ENCODE assay signal across 17 cellular contexts in the genomic region with DNA sequence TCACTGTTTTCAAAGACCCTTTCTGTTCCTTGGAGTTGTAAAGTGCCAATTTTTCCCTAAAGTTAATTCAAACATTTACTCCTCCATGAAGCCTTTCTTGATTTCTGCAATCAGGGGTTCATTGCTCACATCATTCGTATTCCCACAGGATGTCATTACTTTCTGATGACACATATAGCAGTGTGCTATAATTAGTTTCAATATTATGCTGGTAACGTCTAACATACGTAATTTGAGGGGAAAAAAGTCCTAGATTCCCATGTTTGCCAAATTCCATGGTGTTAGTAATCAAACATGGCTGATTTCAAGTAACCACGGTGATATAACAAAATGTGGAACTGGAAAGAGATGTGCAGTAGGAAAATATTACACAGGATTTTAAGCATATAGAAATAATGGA.
DNase-seq lines count a peak whose midpoint lies in the region; ATAC-seq and TF ChIP-seq lines count a peak whose summit lies in the region.
"Had no signal": no experiment of that assay in that cellular context is flagged by ENCODE, and none has a peak within 500 bp of the region (broad histone marks: within the 10 kb centered on the region; RNA-seq: fewer than 3 reads in every experiment).

No MANE protein-coding gene starts in this region.

- H3K9me3 Mint-ChIP-seq in H9 = no peaks in the 10 kb centered on the region
- H3K9me3 Mint-ChIP-seq: T-helper 1 cell treated with Interleukin-12 subunit alpha and Interleukin-12 subunit beta and Interleukin-4 antibody, amounts not matched to agents 30 μg/mL and 1 μg/mL, for 36 hours had no signal

- H3K36me3 Mint-ChIP-seq in H9 (ENCODE audit: insufficient read depth in 1 of 3, low read depth in 3 of 3) = no peaks in the 10 kb centered on the region
- H3K36me3 Mint-ChIP-seq: CD14-positive monocyte had no signal

- H3K23ac ChIP-seq in H9 (ENCODE audit: insufficient read length, low read depth, low read length) = no peak overlapping the region

- no peak overlapping the region for H3K56ac ChIP-seq in H9 (ENCODE audit: insufficient read length, low read depth, low read length)

- H4K91ac ChIP-seq in H9 (ENCODE audit: insufficient read length, low read depth, low read length) = no peak overlapping the region

- H4K20me1 ChIP-seq in Karpas-422 (ENCODE audit: insufficient read depth, low read depth, low read length) (no peaks in the 10 kb centered on the region), H9 (ENCODE audit: control insufficient read depth, insufficient read depth, insufficient read length) (no peaks in the 10 kb centered on the region)

- WGBS in H9 (ENCODE audit: extremely low coverage, insufficient read length, low lambda C conversion rate) = no CpG with 5 or more reads among the region's 4 CpGs

- ATAC-seq in HG02610 (IDR thresholded peaks at IDR 0.05; ENCODE audit: unreplicated experiment) = peak; percentile 27

- no peak overlapping the region for H2BK12ac ChIP-seq in H9 (ENCODE audit: insufficient read length, low read depth, low read length)

- no peaks in the 10 kb centered on the region for H3K27me3 Mint-ChIP-seq in H9 (ENCODE audit: low read depth)

- no peak overlapping the region for H3K27ac ChIP-seq in Karpas-422 (ENCODE audit: low read length)
- no peak overlapping the region for H3K27ac ChIP-seq in H9 (ENCODE audit: insufficient read length, low read depth, low read length)
- H3K27ac ChIP-seq: upper lobe of left lung had no signal

- H3T11ph ChIP-seq in H9 (ENCODE audit: low read length) = no peak overlapping the region

- H3K4me3 ChIP-seq in astrocyte of the spinal cord (ENCODE audit: low read depth, low read length) (no peak overlapping the region), kidney epithelial cell (ENCODE audit: low read depth, low read length) (no peak overlapping the region), Karpas-422 (ENCODE audit: low read length) (no peak overlapping the region), BE2C (ENCODE audit: low read depth, low read length) (no peak overlapping the region)
- H3K4me3 ChIP-seq: upper lobe of left lung had no signal

- H3K79me2 ChIP-seq in Karpas-422 (ENCODE audit: low read length) (no peaks in the 10 kb centered on the region), H9 (ENCODE audit: insufficient read depth, low read length) (no peaks in the 10 kb centered on the region)

- H3K27ac Mint-ChIP-seq in H9 = no peak overlapping the region
- H3K27ac Mint-ChIP-seq: CD14-positive monocyte; T-helper 1 cell treated with Interleukin-12 subunit alpha and Interleukin-12 subunit beta and Interleukin-4 antibody, amounts not matched to agents 30 μg/mL and 1 μg/mL, for 36 hours had no signal

- no peaks in the 10 kb centered on the region for H3K27me3 ChIP-seq in kidney epithelial cell (ENCODE audit: control insufficient read depth, insufficient read depth, low read length)
- no peaks in the 10 kb centered on the region for H3K27me3 ChIP-seq in Karpas-422 (ENCODE audit: low read length)
- no peaks in the 10 kb centered on the region for H3K27me3 ChIP-seq in BE2C
- no peaks in the 10 kb centered on the region for H3K27me3 ChIP-seq in H9 (ENCODE audit: insufficient read depth, low read length)
- H3K27me3 ChIP-seq: upper lobe of left lung had no signal

- H3K36me3 ChIP-seq in kidney epithelial cell (ENCODE audit: control insufficient read depth, insufficient read depth, low read length) = no peaks in the 10 kb centered on the region
- H3K36me3 ChIP-seq in Karpas-422 (ENCODE audit: insufficient read depth, low read length) = no peaks in the 10 kb centered on the region
- no peaks in the 10 kb centered on the region for H3K36me3 ChIP-seq in BE2C
- H3K36me3 ChIP-seq: upper lobe of left lung had no signal

- H3K9me2 ChIP-seq in Karpas-422 (replicated peaks; ENCODE audit: insufficient read depth, low read length) = no peaks in the 10 kb centered on the region

- no peak overlapping the region for H2BK20ac ChIP-seq in H9 (ENCODE audit: low read depth, low read length, poor library complexity, severe bottlenecking)

- H3K9ac ChIP-seq in Karpas-422 (ENCODE audit: low read length) (no peak overlapping the region), H9 (ENCODE audit: extremely low read depth, insufficient read length, low read length) (no peak overlapping the region)

- H3K4me2 ChIP-seq in Karpas-422 (ENCODE audit: low read depth, low read length, poor library complexity, severe bottlenecking) (no peak overlapping the region), H9 (ENCODE audit: insufficient read depth, insufficient read length, low read length) (no peak overlapping the region)

- no peaks in the 10 kb centered on the region for H3K9me3 ChIP-seq in Karpas-422 (ENCODE audit: low read length)
- H3K9me3 ChIP-seq in BE2C = no peaks in the 10 kb centered on the region
- H3K9me3 ChIP-seq in H9 (ENCODE audit: control insufficient read depth, low read depth, low read length) = no peaks in the 10 kb centered on the region
- H3K9me3 ChIP-seq: upper lobe of left lung had no signal

- in situ Hi-C loops in astrocyte of the spinal cord (cut with HindIII; ENCODE audit: low sequenced_read_pairs) = no loop called here

- no peak overlapping the region for H2BK5ac ChIP-seq in H9 (ENCODE audit: insufficient read length, low read length)

- H3K4ac ChIP-seq in H9 (ENCODE audit: low read depth, low read length) = no peak overlapping the region

- no peak overlapping the region for H3K18ac ChIP-seq in H9 (ENCODE audit: insufficient read length, low read depth, low read length)

- no peak for TF ChIP-seq CTCF in astrocyte of the spinal cord (IDR thresholded peaks at IDR 0.05; ENCODE audit: low read depth, low read length)
- TF ChIP-seq CTCF in kidney epithelial cell (IDR thresholded peaks at IDR 0.05; ENCODE audit: insufficient read depth, low read length, poor library complexity, severe bottlenecking) = no peak
- TF ChIP-seq CTCF in BE2C (IDR thresholded peaks at IDR 0.05; ENCODE audit: low read depth, low read length) = no peak
- no peak for TF ChIP-seq CTCF in H9 (conservative IDR thresholded peaks at IDR 0.05)

- H3K23me2 ChIP-seq in H9 (ENCODE audit: insufficient read length, low read depth, low read length, poor library complexity, severe bottlenecking) = no peaks in the 10 kb centered on the region

- H2AFZ ChIP-seq in Karpas-422 (ENCODE audit: low read length) = no peak overlapping the region
- H2AFZ ChIP-seq in H9 (ENCODE audit: low read length) = no peak overlapping the region

- no peak overlapping the region for H3K4me3 Mint-ChIP-seq in H9
- H3K4me3 Mint-ChIP-seq: CD14-positive monocyte; T-helper 1 cell treated with Interleukin-12 subunit alpha and Interleukin-12 subunit beta and Interleukin-4 antibody, amounts not matched to agents 30 μg/mL and 1 μg/mL, for 36 hours had no signal

- DNase-seq in AG20443 (ENCODE audit: low spot score) (peak; percentile 13), astrocyte of the spinal cord (ENCODE audit: low read depth, low spot score) (peak; percentile 83), kidney epithelial cell (ENCODE audit: low read depth) (peak; percentile 9), Karpas-422 (no peak), BE2C (no peak), H9 (no peak)
- DNase-seq in stimulated activated CD8-positive, alpha-beta memory T cell treated with anti-CD3 and anti-CD28 coated beads, Interleukin-4, amount 100 ng/mL, for 48 hours = no peak
- DNase-seq: activated CD4-positive, alpha-beta T cell treated with anti-CD3 and anti-CD28 coated beads for 4 hours; activated T-cell treated with anti-CD3 and anti-CD28 coated beads, Interleukin-2, amount 50 U/mL, for 48 hours; dermis blood vessel endothelial cell; islet precursor cell; NCI-H1092 treated with DMSO at 0.1 percent for 48 hours; stimulated activated CD4-positive, alpha-beta T cell treated with anti-CD3 and anti-CD28 coated beads, Interleukin-1b, Interleukin-23, amount 100 ng/mL, for 48 hours; upper lobe of left lung had no signal

- no peaks in the 10 kb centered on the region for H3K4me1 ChIP-seq in Karpas-422 (ENCODE audit: low read length)
- H3K4me1 ChIP-seq in BE2C = no peaks in the 10 kb centered on the region
- H3K4me1 ChIP-seq in H9 (ENCODE audit: insufficient read depth, low read length) = no peaks in the 10 kb centered on the region
- H3K4me1 ChIP-seq: upper lobe of left lung had no signal

- H4K5ac ChIP-seq in H9 (ENCODE audit: insufficient read length, low read depth, low read length) = no peak overlapping the region

- H3K4me1 Mint-ChIP-seq in H9 = peaks cover 6 to 8% of the 10 kb centered on the region in 2 experiments

- H2BK120ac ChIP-seq in H9 (ENCODE audit: low read depth, low read length, poor library complexity, severe bottlenecking) = no peak overlapping the region

- H2BK15ac ChIP-seq in H9 (ENCODE audit: low read depth, low read length) = no peak overlapping the region

- no peak overlapping the region for H2AK5ac ChIP-seq in H9 (ENCODE audit: insufficient read length, low read length)

- no peaks in the 10 kb centered on the region for H3K79me1 ChIP-seq in H9 (ENCODE audit: insufficient read depth, low read depth, low read length, poor library complexity, severe bottlenecking)

- no peak overlapping the region for H4K8ac ChIP-seq in H9 (replicated peaks; ENCODE audit: insufficient read length, low read depth, low read length)

- H3K14ac ChIP-seq in H9 (ENCODE audit: insufficient read depth, low read length) = no peak overlapping the region

Comparison
In these comparisons a context has a peak if more than half of its experiments do, and no peak if none do; other contexts are left out.
1. DNase-seq: peak in AG20443 (single experiment), astrocyte of the spinal cord (single experiment) and kidney epithelial cell (single experiment); none in Karpas-422 (single experiment), stimulated activated CD8-positive, alpha-beta memory T cell treated with anti-CD3 and anti-CD28 coated beads, Interleukin-4, amount 100 ng/mL, for 48 hours (single experiment), BE2C (single experiment) and H9 (single experiment).